8 cellular contexts compared by ENCODE assay signal in genomic region chr10:80460399-80461207, GRCh38. TPM values are rescaled to one million over a fixed set of nuclear protein-coding genes. Genes with fewer than 3 reads are reported as not detected.
DNase-seq lines count a peak whose midpoint lies in the region; TF ChIP-seq lines count a peak whose summit lies in the region.

No MANE protein-coding gene starts in this region.

- H3K9me2 ChIP-seq in hepatocyte (replicated peaks; ENCODE audit: insufficient read depth): no peaks in the 10 kb centered on the region

- in situ Hi-C loops in KBM-7 (cut with MboI; ENCODE audit: low pct_unique_long_range_greater_than_20kb, low sequenced_read_pairs): no loop called here

- H3K4me1 ChIP-seq in CD4-positive, alpha-beta memory T cell (ENCODE audit: insufficient read depth, low read length): peaks cover 97% of the 10 kb centered on the region
- peaks cover 89% of the 10 kb centered on the region for H3K4me1 ChIP-seq in hepatocyte (ENCODE audit: insufficient read depth)

- 42% methylated on average over 6 of the region's 6 CpGs for WGBS in hepatocyte (ENCODE audit: low lambda C conversion rate, missing lambda C conversion rate)

- intact Hi-C loops in CD4-positive, alpha-beta memory T cell (cut with micrococcal nuclease): loop anchor here (1.0 kb wide), 1 partner anchor 11 kb away; no protein-coding TSS in a partner anchor

- H3K9me3 ChIP-seq in CD4-positive, alpha-beta memory T cell (ENCODE audit: control insufficient read depth in 1 of 2, low read length in 2 of 2): no peaks in the 10 kb centered on the region
- H3K9me3 ChIP-seq in hepatocyte (ENCODE audit: low read depth): no peaks in the 10 kb centered on the region

- H3K4me3 Mint-ChIP-seq in CD4-positive, alpha-beta memory T cell: peak overlapping the region; percentile 90 to 100 (median 98)
- H3K4me3 Mint-ChIP-seq in activated naive CD8-positive, alpha-beta T cell treated with anti-CD3 and anti-CD28 coated beads for 36 hours: peak overlapping the region; percentile 93

- H3K4me1 Mint-ChIP-seq in CD4-positive, alpha-beta memory T cell: peaks cover 80 to 100% (median 91%) of the 10 kb centered on the region in 4 donors
- peaks cover 89% of the 10 kb centered on the region for H3K4me1 Mint-ChIP-seq in activated naive CD8-positive, alpha-beta T cell treated with anti-CD3 and anti-CD28 coated beads for 36 hours

- peak overlapping the region; percentile 83 for H3K27ac ChIP-seq in CD4-positive, alpha-beta memory T cell (ENCODE audit: low read depth, low read length)
- peak overlapping the region; percentile 79 for H3K27ac ChIP-seq in hepatocyte

- peak overlapping the region; percentile 27 to 76 for H3K4me3 ChIP-seq in CD4-positive, alpha-beta memory T cell (ENCODE audit: low read length in 2 of 2)
- H3K4me3 ChIP-seq in hepatocyte: no peak overlapping the region
- H3K4me3 ChIP-seq in retinal pigment epithelial cell (ENCODE audit: low read length): no peak overlapping the region

- H3K36me3 ChIP-seq in CD4-positive, alpha-beta memory T cell (ENCODE audit: insufficient read depth, low read length): no peaks in the 10 kb centered on the region
- no peaks in the 10 kb centered on the region for H3K36me3 ChIP-seq in hepatocyte (replicated peaks; ENCODE audit: insufficient read depth, low read depth)

- peak overlapping the region; percentile 65 for H3K4me2 ChIP-seq in hepatocyte

- H2AFZ ChIP-seq in hepatocyte: no peak overlapping the region

- H3K27ac Mint-ChIP-seq in CD4-positive, alpha-beta memory T cell: peak overlapping the region; percentile 88 to 100 (median 96)
- peak overlapping the region; percentile 92 for H3K27ac Mint-ChIP-seq in activated naive CD8-positive, alpha-beta T cell treated with anti-CD3 and anti-CD28 coated beads for 36 hours

- no peaks in the 10 kb centered on the region for H3K27me3 ChIP-seq in CD4-positive, alpha-beta memory T cell (ENCODE audit: insufficient read depth, low read length)
- no peaks in the 10 kb centered on the region for H3K27me3 ChIP-seq in hepatocyte

- DNase-seq in CD4-positive, alpha-beta memory T cell: no peak
- DNase-seq in KBM-7: peak; percentile 64
- no peak for DNase-seq in activated naive CD8-positive, alpha-beta T cell treated with anti-CD3 and anti-CD28 coated beads for 36 hours
- DNase-seq in hepatocyte (ENCODE audit: low spot score): peak; percentile 83
- DNase-seq in retinal pigment epithelial cell (ENCODE audit: low read depth): no peak
- DNase-seq in stimulated activated CD4-positive, alpha-beta T cell treated with anti-CD3 and anti-CD28 coated beads, Interleukin-4, amount 100 ng/mL, for 4 hours: no peak
- DNase-seq in dedifferentiated amniotic fluid mesenchymal stem cell (ENCODE audit: extremely low spot score): no peak
- no peak for DNase-seq in NCI-H2171 (lab: John Stamatoyannopoulos, UW)

- peaks cover 0 to 1% (median 0%) of the 10 kb centered on the region in 8 donors for H3K9me3 Mint-ChIP-seq in CD4-positive, alpha-beta memory T cell
- H3K9me3 Mint-ChIP-seq in activated naive CD8-positive, alpha-beta T cell treated with anti-CD3 and anti-CD28 coated beads for 36 hours: no peaks in the 10 kb centered on the region

- POLR2A ChIA-PET in CD4-positive, alpha-beta memory T cell (lab: Charles Lee; ENCODE audit: partially characterized antibody): interaction anchor here (21.5 to 31.9 kb wide), 4 partner anchors 7 to 40 kb away, joined by 598 to 906 read pairs (median 656); partner anchors contain the start of gene TSPAN14

- H4K20me1 ChIP-seq in hepatocyte (ENCODE audit: insufficient read depth, poor library complexity, severe bottlenecking): peaks cover 92% of the 10 kb centered on the region

- no peaks in the 10 kb centered on the region for H3K27me3 Mint-ChIP-seq in CD4-positive, alpha-beta memory T cell
- no peaks in the 10 kb centered on the region for H3K27me3 Mint-ChIP-seq in activated naive CD8-positive, alpha-beta T cell treated with anti-CD3 and anti-CD28 coated beads for 36 hours

- CTCF ChIA-PET in CD4-positive, alpha-beta memory T cell (lab: Charles Lee; ENCODE audit: partially characterized antibody): interaction anchor here (4.6 to 20.7 kb wide), 5 partner anchors 8 to 44 kb away, joined by 18 to 516 read pairs (median 118); no protein-coding TSS in a partner anchor

- peaks cover 98% of the 10 kb centered on the region for H3K79me2 ChIP-seq in hepatocyte

- H3K36me3 Mint-ChIP-seq in CD4-positive, alpha-beta memory T cell: peaks cover 18 to 33% of the 10 kb centered on the region in 2 donors
- H3K36me3 Mint-ChIP-seq in activated naive CD8-positive, alpha-beta T cell treated with anti-CD3 and anti-CD28 coated beads for 36 hours: peaks cover 26% of the 10 kb centered on the region

- TF ChIP-seq CTCF in hepatocyte (IDR thresholded peaks at IDR 0.05; ENCODE audit: poor library complexity): no peak
- TF ChIP-seq CTCF in retinal pigment epithelial cell (conservative IDR thresholded peaks at IDR 0.05; ENCODE audit: low read depth, low read length): peak; percentile 8

RNA-seq across cellular contexts. Expression of gene TSPAN14, which starts 6.5 kb away (rescaled TPM):
- 100 to 1,000 TPM; 151 to 153 TPM for total RNA-seq in CD4-positive, alpha-beta memory T cell
- polyA plus RNA-seq in CD4-positive, alpha-beta memory T cell: 100 to 1,000 TPM; 148 to 246 TPM
- 10 to 100 TPM; 39.6 to 40.4 TPM for total RNA-seq in activated naive CD8-positive, alpha-beta T cell treated with anti-CD3 and anti-CD28 coated beads for 36 hours
- total RNA-seq in hepatocyte: 55.1 and 65.9 TPM in 2 replicates
- 90.4 and 104 TPM in 2 replicates for polyA plus RNA-seq in hepatocyte

RNA-seq across cellular contexts. Expression of gene PRXL2A, which starts 52.3 kb away (rescaled TPM):
- 1 to 10 TPM; 3.6 to 4.7 TPM for total RNA-seq in CD4-positive, alpha-beta memory T cell
- 1 to 10 TPM; 3.8 to 6.0 TPM for polyA plus RNA-seq in CD4-positive, alpha-beta memory T cell
- 10 to 100 TPM; 23.3 to 24.5 TPM for total RNA-seq in activated naive CD8-positive, alpha-beta T cell treated with anti-CD3 and anti-CD28 coated beads for 36 hours
- total RNA-seq in hepatocyte: 159 and 166 TPM in 2 replicates
- polyA plus RNA-seq in hepatocyte: 214 and 222 TPM in 2 replicates

Comparison
In these comparisons a context has a peak if more than half of its experiments do, and no peak if none do; other contexts are left out.
1. DNase-seq: peak in KBM-7 (single experiment) and hepatocyte (single experiment); none in CD4-positive, alpha-beta memory T cell (0 of 5), activated naive CD8-positive, alpha-beta T cell treated with anti-CD3 and anti-CD28 coated beads for 36 hours (single experiment), retinal pigment epithelial cell (single experiment), stimulated activated CD4-positive, alpha-beta T cell treated with anti-CD3 and anti-CD28 coated beads, Interleukin-4, amount 100 ng/mL, for 4 hours (0 of 2), dedifferentiated amniotic fluid mesenchymal stem cell (single experiment) and NCI-H2171 (single experiment).
2. H3K4me3 ChIP-seq: peak in CD4-positive, alpha-beta memory T cell (2 of 2); none in hepatocyte (single experiment) and retinal pigment epithelial cell (single experiment).
3. RNA of gene PRXL2A, which starts 52.3 kb away (total RNA-seq): 159 to 166 TPM in hepatocyte and 23.3 to 24.5 TPM in activated naive CD8-positive, alpha-beta T cell treated with anti-CD3 and anti-CD28 coated beads for 36 hours; 3.6 to 4.7 TPM in CD4-positive, alpha-beta memory T cell; every median in the first group is over 4 times any median in the second.